Comparison of ENCODE assay signal across 21 cellular contexts in the genomic region with DNA sequence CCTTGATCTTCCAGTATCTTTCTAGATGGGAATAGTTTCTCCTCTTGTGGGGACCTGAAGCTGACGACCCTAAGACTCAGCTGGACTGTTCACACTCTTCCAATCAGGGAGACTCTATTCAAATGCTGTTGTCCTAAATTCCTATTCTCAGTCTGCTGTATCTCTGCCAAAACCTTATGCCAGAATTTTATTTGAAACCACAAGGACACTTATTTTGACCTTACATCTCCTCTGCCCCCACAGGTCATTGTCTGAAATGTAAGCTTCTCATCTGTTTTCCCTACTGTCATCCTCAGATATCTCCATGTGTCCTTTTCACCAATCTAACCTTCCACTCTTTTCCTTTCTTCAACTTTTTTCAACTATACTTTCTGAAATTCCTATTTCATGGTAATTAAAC.
DNase-seq lines count a peak whose midpoint lies in the region; ATAC-seq and TF ChIP-seq lines count a peak whose summit lies in the region.
"Had no signal": no experiment of that assay in that cellular context is flagged by ENCODE, and none has a peak within 500 bp of the region (broad histone marks: within the 10 kb centered on the region; RNA-seq: fewer than 3 reads in every experiment).

No MANE protein-coding gene starts in this region.

- H3K4me1 ChIP-seq in parathyroid adenoma: peaks cover 5% of the 10 kb centered on the region
- H3K4me1 ChIP-seq: BE2C had no signal

- intact Hi-C loops in left colon (cut with DNase I, micrococcal nuclease): no loop called here

- no peak overlapping the region for H3K27ac Mint-ChIP-seq in T-helper 2 cell treated with Interferon-gamma antibody and Interleukin-4, amounts not matched to agents 5 μg/mL and 100 μg/mL, for 36 hours
- H3K27ac Mint-ChIP-seq: CD4-positive, CD25-positive, alpha-beta regulatory T cell; CD8-positive, alpha-beta memory T cell; GM23338; IgD-negative memory B cell had no signal

- H3K9me3 Mint-ChIP-seq in T-helper 2 cell treated with Interferon-gamma antibody and Interleukin-4, amounts not matched to agents 5 μg/mL and 100 μg/mL, for 36 hours: no peaks in the 10 kb centered on the region
- H3K9me3 Mint-ChIP-seq: CD8-positive, alpha-beta memory T cell; IgD-negative memory B cell had no signal

- no peaks in the 10 kb centered on the region for H3K36me3 Mint-ChIP-seq in T-helper 2 cell treated with Interferon-gamma antibody and Interleukin-4, amounts not matched to agents 5 μg/mL and 100 μg/mL, for 36 hours (ENCODE audit: low read depth)
- H3K36me3 Mint-ChIP-seq: CD4-positive, CD25-positive, alpha-beta regulatory T cell; CD8-positive, alpha-beta memory T cell; IgD-negative memory B cell had no signal

- peak; percentile 11 for DNase-seq in EL
- DNase-seq in RPMI7951 (ENCODE audit: low read depth): peak; percentile 6
- DNase-seq in fibroblast of mammary gland (ENCODE audit: low read depth): peak; percentile 39
- no peak for DNase-seq in T-helper 2 cell treated with Interferon-gamma antibody and Interleukin-4, amounts not matched to agents 5 μg/mL and 100 μg/mL, for 36 hours (ENCODE audit: low spot score)
- DNase-seq in activated CD8-positive, alpha-beta memory T cell treated with anti-CD3 and anti-CD28 coated beads for 24 hours: no peak
- no peak for DNase-seq in left colon
- DNase-seq: BE2C; C1 segment of cervical spinal cord; CD4-positive, CD25-positive, alpha-beta regulatory T cell; CD8-positive, alpha-beta memory T cell; COR-L47; DMS 273 treated with DMSO at 0.1 percent for 48 hours; DMS53; DND-41; GDM1; HCEC 1CT had no signal

- H3K27ac ChIP-seq in parathyroid adenoma: no peak overlapping the region

- no peaks in the 10 kb centered on the region for H3K79me2 ChIP-seq in parathyroid adenoma

- H3K9ac ChIP-seq in parathyroid adenoma: no peak overlapping the region

- H2AFZ ChIP-seq in parathyroid adenoma: peak overlapping the region; percentile 1
- H2AFZ ChIP-seq: GM23338 had no signal

- H3K4me3 ChIP-seq in fibroblast of mammary gland (ENCODE audit: control insufficient read depth, low read depth, low read length) (no peak overlapping the region), parathyroid adenoma (ENCODE audit: low read depth, low read length) (no peak overlapping the region)
- H3K4me3 ChIP-seq: GM23338 had no signal

- H3K4me2 ChIP-seq in parathyroid adenoma (ENCODE audit: low read length): no peak overlapping the region
- H3K4me2 ChIP-seq: GM23338 had no signal

- ATAC-seq in HG03378 (IDR thresholded peaks at IDR 0.05; ENCODE audit: unreplicated experiment) (no peak), left colon (no peak)
- ATAC-seq: GM23338, HepG2 had no signal

- no peaks in the 10 kb centered on the region for H3K9me3 ChIP-seq in parathyroid adenoma (ENCODE audit: control insufficient read depth, low read length)
- H3K9me3 ChIP-seq: BE2C had no signal

- no peaks in the 10 kb centered on the region for H3K4me1 Mint-ChIP-seq in T-helper 2 cell treated with Interferon-gamma antibody and Interleukin-4, amounts not matched to agents 5 μg/mL and 100 μg/mL, for 36 hours (ENCODE audit: low read depth)
- H3K4me1 Mint-ChIP-seq: CD4-positive, CD25-positive, alpha-beta regulatory T cell; CD8-positive, alpha-beta memory T cell; GM23338; IgD-negative memory B cell had no signal

- H3K27me3 ChIP-seq in parathyroid adenoma (ENCODE audit: control insufficient read depth, insufficient read depth, low read length): no peaks in the 10 kb centered on the region
- H3K27me3 ChIP-seq: BE2C had no signal

- H3K4me3 Mint-ChIP-seq in T-helper 2 cell treated with Interferon-gamma antibody and Interleukin-4, amounts not matched to agents 5 μg/mL and 100 μg/mL, for 36 hours: no peak overlapping the region
- H3K4me3 Mint-ChIP-seq: CD4-positive, CD25-positive, alpha-beta regulatory T cell; CD8-positive, alpha-beta memory T cell; GM23338; IgD-negative memory B cell had no signal

- TF ChIP-seq CTCF in fibroblast of mammary gland (conservative IDR thresholded peaks at IDR 0.05; ENCODE audit: control insufficient read depth, insufficient read depth, low read depth, low read length): no peak
- no peak for TF ChIP-seq CTCF in parathyroid adenoma (IDR thresholded peaks at IDR 0.05)

- no peaks in the 10 kb centered on the region for H3K36me3 ChIP-seq in parathyroid adenoma (ENCODE audit: control insufficient read depth, insufficient read depth, low read length)
- H3K36me3 ChIP-seq: BE2C had no signal

- no peaks in the 10 kb centered on the region for H3K27me3 Mint-ChIP-seq in T-helper 2 cell treated with Interferon-gamma antibody and Interleukin-4, amounts not matched to agents 5 μg/mL and 100 μg/mL, for 36 hours (ENCODE audit: low read depth)
- H3K27me3 Mint-ChIP-seq: IgD-negative memory B cell had no signal

Comparison
In these comparisons a context has a peak if more than half of its experiments do, and no peak if none do; other contexts are left out.
1. DNase-seq: peak in EL (single experiment), RPMI7951 (single experiment) and fibroblast of mammary gland (single experiment); none in T-helper 2 cell treated with Interferon-gamma antibody and Interleukin-4, amounts not matched to agents 5 μg/mL and 100 μg/mL, for 36 hours (single experiment), activated CD8-positive, alpha-beta memory T cell treated with anti-CD3 and anti-CD28 coated beads for 24 hours (single experiment) and left colon (0 of 2).